ENCODE assay signal across 10 cellular contexts in genomic region chr11:33291004-33291777, GRCh38. TPM values are rescaled to one million over a fixed set of nuclear protein-coding genes. Genes with fewer than 3 reads are reported as not detected.
DNase-seq lines count a peak whose midpoint lies in the region; ATAC-seq, FAIRE-seq and TF ChIP-seq lines count a peak whose summit lies in the region.
"Had no signal": no experiment of that assay in that cellular context is flagged by ENCODE, and none has a peak within 500 bp of the region (broad histone marks: within the 10 kb centered on the region; RNA-seq: fewer than 3 reads in every experiment).

No MANE protein-coding gene starts in this region.

- intact Hi-C loops in activated T-helper 2 cell treated with anti-CD3 and anti-CD28 coated beads, Interferon-gamma antibody, Interleukin-2, Interleukin-4, amounts not matched to agents 10 μg/mL and 5 μg/mL and 100 μg/mL, durations not matched to agents 14 hours and 24 hours and 36 hours (cut with micrococcal nuclease): no loop called here

- peak; percentile 47; the same call in 1 of the 2 replicates for TF ChIP-seq POLR2A in GM12892 (IDR thresholded peaks at IDR 0.05; ENCODE audit: low read depth, low read length)

- H3K9me3 Mint-ChIP-seq in memory B cell: no peaks in the 10 kb centered on the region
- no peaks in the 10 kb centered on the region for H3K9me3 Mint-ChIP-seq in activated T-helper 2 cell treated with anti-CD3 and anti-CD28 coated beads, Interferon-gamma antibody, Interleukin-2, Interleukin-4, amounts not matched to agents 10 μg/mL and 5 μg/mL and 100 μg/mL, durations not matched to agents 14 hours and 24 hours and 36 hours

- peak overlapping the region; percentile 75 for H3K27ac Mint-ChIP-seq in memory B cell
- H3K27ac Mint-ChIP-seq in activated T-helper 2 cell treated with anti-CD3 and anti-CD28 coated beads, Interferon-gamma antibody, Interleukin-2, Interleukin-4, amounts not matched to agents 10 μg/mL and 5 μg/mL and 100 μg/mL, durations not matched to agents 14 hours and 24 hours and 36 hours: no peak overlapping the region

- FAIRE-seq in GM12892 (lab: Jason Lieb, UNC): peak; percentile 95

- H3K4me1 Mint-ChIP-seq in memory B cell: peaks cover 14% of the 10 kb centered on the region
- H3K4me1 Mint-ChIP-seq in activated T-helper 2 cell treated with anti-CD3 and anti-CD28 coated beads, Interferon-gamma antibody, Interleukin-2, Interleukin-4, amounts not matched to agents 10 μg/mL and 5 μg/mL and 100 μg/mL, durations not matched to agents 14 hours and 24 hours and 36 hours (ENCODE audit: low read depth): peaks cover 5% of the 10 kb centered on the region

- peak overlapping the region; percentile 24 for H3K4me3 Mint-ChIP-seq in memory B cell
- no peak overlapping the region for H3K4me3 Mint-ChIP-seq in activated T-helper 2 cell treated with anti-CD3 and anti-CD28 coated beads, Interferon-gamma antibody, Interleukin-2, Interleukin-4, amounts not matched to agents 10 μg/mL and 5 μg/mL and 100 μg/mL, durations not matched to agents 14 hours and 24 hours and 36 hours (ENCODE audit: low read depth)

- no peaks in the 10 kb centered on the region for H3K27me3 Mint-ChIP-seq in memory B cell
- no peaks in the 10 kb centered on the region for H3K27me3 Mint-ChIP-seq in activated T-helper 2 cell treated with anti-CD3 and anti-CD28 coated beads, Interferon-gamma antibody, Interleukin-2, Interleukin-4, amounts not matched to agents 10 μg/mL and 5 μg/mL and 100 μg/mL, durations not matched to agents 14 hours and 24 hours and 36 hours (ENCODE audit: low read depth)

- H3K36me3 Mint-ChIP-seq in memory B cell: peaks cover 15% of the 10 kb centered on the region
- H3K36me3 Mint-ChIP-seq in activated T-helper 2 cell treated with anti-CD3 and anti-CD28 coated beads, Interferon-gamma antibody, Interleukin-2, Interleukin-4, amounts not matched to agents 10 μg/mL and 5 μg/mL and 100 μg/mL, durations not matched to agents 14 hours and 24 hours and 36 hours (ENCODE audit: low read depth): peaks cover 29% of the 10 kb centered on the region

- ATAC-seq in GM21717 (IDR thresholded peaks at IDR 0.05; ENCODE audit: unreplicated experiment): peak; percentile 90
- ATAC-seq in memory B cell (ENCODE audit: low read depth): no peak
- ATAC-seq in GM19467 (IDR thresholded peaks at IDR 0.05; ENCODE audit: unreplicated experiment): no peak

- DNase-seq in GM12892 (ENCODE audit: insufficient read length) (peak; percentile 11), NCI-H2227 treated with DMSO at 0.1 percent for 48 hours (lab: John Stamatoyannopoulos, UW) (peak; percentile 23), memory B cell (ENCODE audit: low spot score in 2 of 2) (no peak), NCI-H748 (lab: John Stamatoyannopoulos, UW; ENCODE audit: unreplicated experiment) (no peak), NCI-H128 (lab: John Stamatoyannopoulos, UW; ENCODE audit: unreplicated experiment) (no peak)
- no peak for DNase-seq in activated T-helper 2 cell treated with anti-CD3 and anti-CD28 coated beads, Interferon-gamma antibody, Interleukin-2, Interleukin-4, amounts not matched to agents 10 μg/mL and 5 μg/mL and 100 μg/mL, durations not matched to agents 14 hours and 24 hours and 36 hours (ENCODE audit: low spot score)
- DNase-seq: DMS153; stimulated activated naive CD4-positive, alpha-beta T cell treated with Interleukin-2 at 50 U/mL for 16 hours had no signal

RNA-seq across cellular contexts. Expression of gene HIPK3, which starts 34.0 kb away (rescaled TPM):
- polyA plus RNA-seq in GM12892 (2012; ENCODE audit: missing spikeins): 18.3 TPM
- total RNA-seq in activated T-helper 2 cell treated with anti-CD3 and anti-CD28 coated beads, Interferon-gamma antibody, Interleukin-2, Interleukin-4, amounts not matched to agents 10 μg/mL and 5 μg/mL and 100 μg/mL, durations not matched to agents 14 hours and 24 hours and 36 hours: 38.2 and 40.4 TPM in 2 replicates

Comparison
In these comparisons a context has a peak if more than half of its experiments do, and no peak if none do; other contexts are left out.
1. DNase-seq: peak in GM12892 (single experiment) and NCI-H2227 treated with DMSO at 0.1 percent for 48 hours (single experiment); none in memory B cell (0 of 2), activated T-helper 2 cell treated with anti-CD3 and anti-CD28 coated beads, Interferon-gamma antibody, Interleukin-2, Interleukin-4, amounts not matched to agents 10 μg/mL and 5 μg/mL and 100 μg/mL, durations not matched to agents 14 hours and 24 hours and 36 hours (single experiment), NCI-H748 (single experiment) and NCI-H128 (single experiment).